9 cellular contexts compared by ENCODE assay signal in the genomic region with DNA sequence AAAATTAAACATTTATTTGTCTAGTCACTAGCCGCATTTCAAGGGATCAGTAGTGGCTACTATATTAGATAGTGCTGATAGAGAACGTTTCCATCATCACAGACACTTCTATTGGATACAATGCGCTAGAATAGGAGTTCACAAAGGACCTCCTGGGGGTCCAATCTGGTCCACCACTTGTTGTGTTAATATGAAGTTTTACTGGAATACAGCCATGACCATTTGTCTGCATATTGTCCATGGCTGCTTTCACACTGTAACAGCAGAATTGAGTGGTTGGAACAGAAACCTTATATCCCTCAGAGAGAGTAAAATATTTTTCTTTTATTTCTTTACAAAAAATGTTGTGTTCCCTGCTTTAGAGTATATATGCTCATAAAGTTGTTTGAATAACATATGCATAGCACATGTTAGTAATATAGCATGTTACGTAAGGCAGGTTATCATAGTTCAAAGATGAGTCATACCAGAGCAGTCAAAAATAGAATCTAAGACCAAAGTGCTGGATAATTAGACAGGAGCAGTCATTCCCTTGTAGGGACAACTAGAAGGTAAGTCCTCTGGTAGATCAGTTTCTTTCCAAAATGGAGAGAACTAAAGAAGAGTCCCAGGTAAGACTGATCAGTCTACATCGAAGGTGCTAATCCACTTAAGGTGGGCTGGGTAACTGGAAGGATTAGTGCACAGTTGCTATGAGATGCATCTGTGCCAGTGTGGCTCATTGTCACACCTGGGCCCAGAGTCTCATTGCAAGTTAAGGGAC. TPM values are rescaled to one million over a fixed set of nuclear protein-coding genes. Genes with fewer than 3 reads are reported as not detected.
A peak's percentile ranks its signal among the peaks of the same experiment; 100 is the strongest.
DNase-seq lines count a peak whose midpoint lies in the region; ATAC-seq and TF ChIP-seq lines count a peak whose summit lies in the region.
"Had no signal": no experiment of that assay in that cellular context is flagged by ENCODE, and none has a peak within 500 bp of the region (broad histone marks: within the 10 kb centered on the region; RNA-seq: fewer than 3 reads in every experiment).

No MANE protein-coding gene starts in this region.

- H3K27ac ChIP-seq in cardiac muscle cell (peak overlapping the region; percentile 97), urinary bladder (ENCODE audit: low read depth) (peak overlapping the region; percentile 10)

- H3K36me3 Mint-ChIP-seq in activated naive CD4-positive, alpha-beta T cell treated with anti-CD3 and anti-CD28 coated beads, Interleukin-2, amount 50 U/mL, for 72 hours, result peaks cover 5 to 23% of the 10 kb centered on the region in 2 donors
- peaks cover 12% of the 10 kb centered on the region for H3K36me3 Mint-ChIP-seq in activated naive CD4-positive, alpha-beta T cell treated with anti-CD3 and anti-CD28 coated beads, Interleukin-2, amount 10 ng/mL, durations not matched to agents 7 days and 5 days

- H3K4me3 ChIP-seq in cardiac muscle cell (no peak overlapping the region), urinary bladder (ENCODE audit: low read depth, low read length) (no peak overlapping the region)

- DNase-seq in activated naive CD4-positive, alpha-beta T cell treated with anti-CD3 and anti-CD28 coated beads, Interleukin-2, amount 50 U/mL, for 72 hours (ENCODE audit: low spot score in 2 of 2), result no peak
- no peak for DNase-seq in activated naive CD4-positive, alpha-beta T cell treated with anti-CD3 and anti-CD28 coated beads, Interleukin-2, amount 10 ng/mL, durations not matched to agents 7 days and 5 days
- DNase-seq in RKO (ENCODE audit: low spot score), result peak; percentile 74
- DNase-seq in cardiac muscle cell (ENCODE audit: low read depth in 1 of 2, low spot score in 1 of 2), result peak; percentile 16 to 61
- DNase-seq in T-helper 9 cell, result no peak
- no peak for DNase-seq in NCI-H748 treated with DMSO at 0.1 percent for 48 hours (lab: John Stamatoyannopoulos, UW)
- DNase-seq in DMS153 (lab: John Stamatoyannopoulos, UW), result no peak
- DNase-seq: COR-L47 had no signal

- no peaks in the 10 kb centered on the region for H3K27me3 Mint-ChIP-seq in activated naive CD4-positive, alpha-beta T cell treated with anti-CD3 and anti-CD28 coated beads, Interleukin-2, amount 10 ng/mL, durations not matched to agents 7 days and 5 days

- no peak for TF ChIP-seq CTCF in cardiac muscle cell (IDR thresholded peaks at IDR 0.05; ENCODE audit: low read depth, low read length)

- H3K27me3 ChIP-seq in cardiac muscle cell, result no peaks in the 10 kb centered on the region

- no peaks in the 10 kb centered on the region for H3K9me3 ChIP-seq in cardiac muscle cell (ENCODE audit: low read depth)

- ATAC-seq in activated naive CD4-positive, alpha-beta T cell treated with anti-CD3 and anti-CD28 coated beads, Interleukin-2, amount 50 U/mL, for 72 hours, result peak; percentile 78 to 92

- H3K4me1 ChIP-seq in cardiac muscle cell (ENCODE audit: low read depth) (peaks cover 78% of the 10 kb centered on the region), urinary bladder (ENCODE audit: insufficient read depth) (no peaks in the 10 kb centered on the region)

- H3K27ac Mint-ChIP-seq in activated naive CD4-positive, alpha-beta T cell treated with anti-CD3 and anti-CD28 coated beads, Interleukin-2, amount 50 U/mL, for 72 hours, result no peak overlapping the region
- H3K27ac Mint-ChIP-seq in activated naive CD4-positive, alpha-beta T cell treated with anti-CD3 and anti-CD28 coated beads, Interleukin-2, amount 10 ng/mL, durations not matched to agents 7 days and 5 days, result no peak overlapping the region

- WGBS in urinary bladder, result 76% methylated on average over 5 of the region's 5 CpGs

- no peaks in the 10 kb centered on the region for H3K9me3 Mint-ChIP-seq in activated naive CD4-positive, alpha-beta T cell treated with anti-CD3 and anti-CD28 coated beads, Interleukin-2, amount 50 U/mL, for 72 hours
- H3K9me3 Mint-ChIP-seq in activated naive CD4-positive, alpha-beta T cell treated with anti-CD3 and anti-CD28 coated beads, Interleukin-2, amount 10 ng/mL, durations not matched to agents 7 days and 5 days, result no peaks in the 10 kb centered on the region

- no peak overlapping the region for H3K4me3 Mint-ChIP-seq in activated naive CD4-positive, alpha-beta T cell treated with anti-CD3 and anti-CD28 coated beads, Interleukin-2, amount 10 ng/mL, durations not matched to agents 7 days and 5 days

- peaks cover 9% of the 10 kb centered on the region for H3K4me1 Mint-ChIP-seq in activated naive CD4-positive, alpha-beta T cell treated with anti-CD3 and anti-CD28 coated beads, Interleukin-2, amount 10 ng/mL, durations not matched to agents 7 days and 5 days

- CTCF ChIA-PET in activated naive CD4-positive, alpha-beta T cell treated with anti-CD3 and anti-CD28 coated beads, Interleukin-2, amount 10 ng/mL, durations not matched to agents 7 days and 5 days (lab: Charles Lee), result no interaction called here

- no peaks in the 10 kb centered on the region for H3K36me3 ChIP-seq in cardiac muscle cell
- no peaks in the 10 kb centered on the region for H3K36me3 ChIP-seq in urinary bladder (ENCODE audit: insufficient read depth)

RNA-seq across cellular contexts. Expression of a gene that starts 14.9 kb away (rescaled TPM):
- total RNA-seq in activated naive CD4-positive, alpha-beta T cell treated with anti-CD3 and anti-CD28 coated beads, Interleukin-2, amount 50 U/mL, for 72 hours, result 10 to 100 TPM; 83.2 to 94.1 TPM
- total RNA-seq in cardiac muscle cell (281 and 358 TPM in 2 replicates), urinary bladder (70.1 TPM)
- polyA plus RNA-seq in cardiac muscle cell (236 and 421 TPM in 2 replicates), urinary bladder (68.9 TPM)

RNA-seq across cellular contexts. Expression of a gene that starts 15.3 kb away (rescaled TPM):
- 10 to 100 TPM in 1 of 2 donors, 1 to 10 TPM in 1; 9.7 to 12.0 TPM for total RNA-seq in activated naive CD4-positive, alpha-beta T cell treated with anti-CD3 and anti-CD28 coated beads, Interleukin-2, amount 50 U/mL, for 72 hours
- total RNA-seq in cardiac muscle cell (36.7 and 54.1 TPM in 2 replicates), urinary bladder (53.1 TPM)
- polyA plus RNA-seq in cardiac muscle cell (44.6 and 81.5 TPM in 2 replicates), urinary bladder (20.6 TPM)

Comparison
In these comparisons a context has a peak if more than half of its experiments do, and no peak if none do; other contexts are left out.
1. DNase-seq: peak in RKO (single experiment) and cardiac muscle cell (2 of 2); none in activated naive CD4-positive, alpha-beta T cell treated with anti-CD3 and anti-CD28 coated beads, Interleukin-2, amount 50 U/mL, for 72 hours (0 of 2), activated naive CD4-positive, alpha-beta T cell treated with anti-CD3 and anti-CD28 coated beads, Interleukin-2, amount 10 ng/mL, durations not matched to agents 7 days and 5 days (single experiment), T-helper 9 cell (single experiment), NCI-H748 treated with DMSO at 0.1 percent for 48 hours (single experiment) and DMS153 (single experiment).